ENCODE assay signal across 17 cellular contexts in genomic region chr6:163723759-163724158, GRCh38.
DNase-seq lines count a peak whose midpoint lies in the region; ATAC-seq and TF ChIP-seq lines count a peak whose summit lies in the region.
"Had no signal": no experiment of that assay in that cellular context is flagged by ENCODE, and none has a peak within 500 bp of the region (broad histone marks: within the 10 kb centered on the region; RNA-seq: fewer than 3 reads in every experiment).

No MANE protein-coding gene starts in this region.

- CTCF ChIA-PET in OCI-LY7 (lab: Charles Lee; ENCODE audit: unreplicated experiment) = interaction anchor here (0.9 kb wide), 1 partner anchor 33 kb away, joined by 3 read pairs; no protein-coding TSS in a partner anchor

- no peak overlapping the region for H3K4me3 ChIP-seq in GM23338
- peak overlapping the region; percentile 34 for H3K4me3 ChIP-seq in OCI-LY7 (ENCODE audit: low read depth, low read length, poor library complexity, severe bottlenecking)
- H3K4me3 ChIP-seq in upper lobe of right lung = no peak overlapping the region
- H3K4me3 ChIP-seq in heart left ventricle = no peak overlapping the region
- no peak overlapping the region for H3K4me3 ChIP-seq in SJCRH30
- H3K4me3 ChIP-seq: BLaER1 treated with 17β-estradiol and CSF1 and Interleukin-3, amounts not matched to agents 10 nM and 100 nM had no signal

- H3K27me3 Mint-ChIP-seq in GM23338 (ENCODE audit: insufficient read depth, low read depth, poor library complexity) (no peaks in the 10 kb centered on the region), neural crest cell (ENCODE audit: low read depth) (peaks cover 3% of the 10 kb centered on the region)
- H3K27me3 Mint-ChIP-seq in activated naive CD8-positive, alpha-beta T cell treated with anti-CD3 and anti-CD28 coated beads, Interleukin-2, amount 50 U/mL, for 24 hours = no peaks in the 10 kb centered on the region
- H3K27me3 Mint-ChIP-seq: B cell had no signal

- no TSS peak for BruUV-seq in OCI-LY7 (replicated peaks; lab: Mats Ljungman, UMichigan)

- POLR2A ChIA-PET in OCI-LY7 (lab: Charles Lee) = interaction anchor here (0.5 to 4.2 kb wide), 4 partner anchors 13 to 42 kb away, joined by 3 to 38 read pairs (median 3); no protein-coding TSS in a partner anchor

- no peaks in the 10 kb centered on the region for H3K79me2 ChIP-seq in GM23338 (replicated peaks; ENCODE audit: insufficient read depth)
- no peaks in the 10 kb centered on the region for H3K79me2 ChIP-seq in OCI-LY7 (ENCODE audit: insufficient read depth, low read depth, low read length)

- H3K4me3 Mint-ChIP-seq in GM23338 (no peak overlapping the region), neural crest cell (no peak overlapping the region)
- H3K4me3 Mint-ChIP-seq in activated naive CD8-positive, alpha-beta T cell treated with anti-CD3 and anti-CD28 coated beads, Interleukin-2, amount 50 U/mL, for 24 hours = no peak overlapping the region
- H3K4me3 Mint-ChIP-seq: B cell; CD8-positive, alpha-beta T cell; H9 had no signal

- TF ChIP-seq POLR2A in heart left ventricle (IDR thresholded peaks at IDR 0.05) = no peak

- H3K27me3 ChIP-seq in GM23338 (ENCODE audit: insufficient read depth) (no peaks in the 10 kb centered on the region), upper lobe of right lung (no peaks in the 10 kb centered on the region), heart left ventricle (no peaks in the 10 kb centered on the region), SJCRH30 (no peaks in the 10 kb centered on the region)
- H3K27me3 ChIP-seq: BLaER1 treated with 17β-estradiol and CSF1 and Interleukin-3, amounts not matched to agents 10 nM and 100 nM had no signal

- no peak overlapping the region for H2AFZ ChIP-seq in GM23338
- H2AFZ ChIP-seq in OCI-LY7 (ENCODE audit: low read length) = peak overlapping the region; percentile 77

- intact Hi-C loops in OCI-LY7 (cut with micrococcal nuclease; ENCODE audit: unreplicated experiment) = no loop called here
- intact Hi-C loops in upper lobe of right lung (cut with DNase I) = no loop called here
- intact Hi-C loops in heart left ventricle (cut with DNase I) = no loop called here

- H3K27ac Mint-ChIP-seq in GM23338 = 0 out of 2 replicates have a peak overlapping the region, but pooled peaks have one; percentile 20
- H3K27ac Mint-ChIP-seq in neural crest cell (ENCODE audit: unreplicated experiment) = peak overlapping the region; percentile 31
- no peak overlapping the region for H3K27ac Mint-ChIP-seq in activated naive CD8-positive, alpha-beta T cell treated with anti-CD3 and anti-CD28 coated beads, Interleukin-2, amount 50 U/mL, for 24 hours
- H3K27ac Mint-ChIP-seq: B cell; CD8-positive, alpha-beta T cell; IgD-negative memory B cell had no signal

- no peak overlapping the region for H3K27ac ChIP-seq in GM23338 (ENCODE audit: low read depth)
- H3K27ac ChIP-seq in OCI-LY7 (ENCODE audit: low read depth, low read length, poor library complexity, severe bottlenecking) = peak overlapping the region; percentile 49
- no peak overlapping the region for H3K27ac ChIP-seq in upper lobe of right lung
- H3K27ac ChIP-seq in heart left ventricle = no peak overlapping the region
- no peak overlapping the region for H3K27ac ChIP-seq in SJCRH30
- H3K27ac ChIP-seq: BLaER1 treated with 17β-estradiol and CSF1 and Interleukin-3, amounts not matched to agents 10 nM and 100 nM had no signal

- H3K4me2 ChIP-seq in GM23338 = no peak overlapping the region
- H3K4me2 ChIP-seq in OCI-LY7 (ENCODE audit: low read length) = peak overlapping the region; percentile 71
- H3K4me2 ChIP-seq: BLaER1 treated with 17β-estradiol and CSF1 and Interleukin-3, amounts not matched to agents 10 nM and 100 nM had no signal

- DNase-seq in GM23338 (ENCODE audit: low spot score) (no peak), OCI-LY7 (ENCODE audit: low spot score) (peak; percentile 73), neural crest cell (ENCODE audit: low read depth, low spot score) (no peak), upper lobe of right lung (peak; percentile 44), heart left ventricle (no peak), SJCRH30 (no peak)
- DNase-seq in activated naive CD8-positive, alpha-beta T cell treated with anti-CD3 and anti-CD28 coated beads, Interleukin-2, amount 50 U/mL, for 24 hours = no peak
- DNase-seq: Calu3; CD8-positive, alpha-beta T cell; DMS 273 treated with DMSO at 0.1 percent for 48 hours; DMS53; DND-41; H9 had no signal

- H3F3A ChIP-seq in GM23338 (replicated peaks; ENCODE audit: low read depth) = no peaks in the 10 kb centered on the region

- no peaks in the 10 kb centered on the region for H4K20me1 ChIP-seq in GM23338 (replicated peaks; ENCODE audit: insufficient read depth)
- H4K20me1 ChIP-seq in OCI-LY7 (ENCODE audit: insufficient read depth, low read length) = no peaks in the 10 kb centered on the region
- H4K20me1 ChIP-seq: BLaER1 treated with 17β-estradiol and CSF1 and Interleukin-3, amounts not matched to agents 10 nM and 100 nM had no signal

- ATAC-seq in GM23338 (no peak), upper lobe of right lung (no peak), heart left ventricle (no peak)
- ATAC-seq in activated naive CD8-positive, alpha-beta T cell treated with anti-CD3 and anti-CD28 coated beads, Interleukin-2, amount 50 U/mL, for 24 hours = no peak
- ATAC-seq: CD8-positive, alpha-beta T cell; HepG2 had no signal

- H3K9me3 Mint-ChIP-seq in GM23338 = no peaks in the 10 kb centered on the region
- no peaks in the 10 kb centered on the region for H3K9me3 Mint-ChIP-seq in neural crest cell
- H3K9me3 Mint-ChIP-seq in activated naive CD8-positive, alpha-beta T cell treated with anti-CD3 and anti-CD28 coated beads, Interleukin-2, amount 50 U/mL, for 24 hours = no peaks in the 10 kb centered on the region
- H3K9me3 Mint-ChIP-seq: CD8-positive, alpha-beta T cell; H9; IgD-negative memory B cell had no signal

- TF ChIP-seq CTCF in GM23338 (conservative IDR thresholded peaks at IDR 0.05; ENCODE audit: low read depth in 2 of 2) = no peak
- TF ChIP-seq CTCF in OCI-LY7 (conservative IDR thresholded peaks at IDR 0.05; ENCODE audit: low read length) = no peak
- no peak for TF ChIP-seq CTCF in neural crest cell (conservative IDR thresholded peaks at IDR 0.05)
- TF ChIP-seq CTCF in upper lobe of right lung (IDR thresholded peaks at IDR 0.05) = no peak
- no peak for TF ChIP-seq CTCF in heart left ventricle (IDR thresholded peaks at IDR 0.05)

- H3K36me3 Mint-ChIP-seq in GM23338 (ENCODE audit: low read depth) = no peaks in the 10 kb centered on the region
- no peaks in the 10 kb centered on the region for H3K36me3 Mint-ChIP-seq in neural crest cell (ENCODE audit: low read depth)
- no peaks in the 10 kb centered on the region for H3K36me3 Mint-ChIP-seq in activated naive CD8-positive, alpha-beta T cell treated with anti-CD3 and anti-CD28 coated beads, Interleukin-2, amount 50 U/mL, for 24 hours (ENCODE audit: low read depth)
- H3K36me3 Mint-ChIP-seq: CD8-positive, alpha-beta T cell had no signal

- H3K36me3 ChIP-seq in GM23338 (ENCODE audit: insufficient read depth) (no peaks in the 10 kb centered on the region), OCI-LY7 (ENCODE audit: insufficient read depth, low read length) (no peaks in the 10 kb centered on the region), upper lobe of right lung (no peaks in the 10 kb centered on the region), heart left ventricle (no peaks in the 10 kb centered on the region), SJCRH30 (no peaks in the 10 kb centered on the region)
- H3K36me3 ChIP-seq: BLaER1 treated with 17β-estradiol and CSF1 and Interleukin-3, amounts not matched to agents 10 nM and 100 nM had no signal

- H3K9me3 ChIP-seq in OCI-LY7 (ENCODE audit: low read length) (no peaks in the 10 kb centered on the region), upper lobe of right lung (no peaks in the 10 kb centered on the region), heart left ventricle (no peaks in the 10 kb centered on the region), SJCRH30 (replicated peaks) (no peaks in the 10 kb centered on the region)
- H3K9me3 ChIP-seq: BLaER1 treated with 17β-estradiol and CSF1 and Interleukin-3, amounts not matched to agents 10 nM and 100 nM had no signal

- H3K4me1 ChIP-seq in GM23338 (ENCODE audit: insufficient read depth) (no peaks in the 10 kb centered on the region), OCI-LY7 (ENCODE audit: insufficient read depth, low read length, poor library complexity, severe bottlenecking) (peaks cover 80% of the 10 kb centered on the region), upper lobe of right lung (no peaks in the 10 kb centered on the region), heart left ventricle (peaks cover 0 to 4% (median 0%) of the 10 kb centered on the region in 12 donors), SJCRH30 (peaks cover 8% of the 10 kb centered on the region)

- H3K4me1 Mint-ChIP-seq in GM23338 = no peaks in the 10 kb centered on the region
- peaks cover 32% of the 10 kb centered on the region for H3K4me1 Mint-ChIP-seq in neural crest cell
- H3K4me1 Mint-ChIP-seq in activated naive CD8-positive, alpha-beta T cell treated with anti-CD3 and anti-CD28 coated beads, Interleukin-2, amount 50 U/mL, for 24 hours = no peaks in the 10 kb centered on the region

- WGBS in heart left ventricle, 4 donors = 94 to 96% (median 95%) methylated on average over 8 of the region's 8 CpGs

- H3K9me2 ChIP-seq in GM23338 (ENCODE audit: insufficient read depth) (no peaks in the 10 kb centered on the region), OCI-LY7 (ENCODE audit: insufficient read depth, low read length) (no peaks in the 10 kb centered on the region)

TF ChIP-seq in GM23338, 12 proteins besides CTCF, POLR2A, EP300 and RAD21 (continues in another document):
- no peak for TF ChIP-seq EZH2 (IDR thresholded peaks at IDR 0.05; ENCODE audit: low read depth, unreplicated experiment)
- TF ChIP-seq ETS1 (IDR thresholded peaks at IDR 0.05) = no peak

Comparison
In these comparisons a context has a peak if more than half of its experiments do, and no peak if none do; other contexts are left out.
1. DNase-seq: peak in OCI-LY7 (single experiment) and upper lobe of right lung (single experiment); none in GM23338 (single experiment), neural crest cell (single experiment), heart left ventricle (0 of 5), SJCRH30 (0 of 2) and activated naive CD8-positive, alpha-beta T cell treated with anti-CD3 and anti-CD28 coated beads, Interleukin-2, amount 50 U/mL, for 24 hours (single experiment).